22 cellular contexts compared by ENCODE assay signal in the genomic region with DNA sequence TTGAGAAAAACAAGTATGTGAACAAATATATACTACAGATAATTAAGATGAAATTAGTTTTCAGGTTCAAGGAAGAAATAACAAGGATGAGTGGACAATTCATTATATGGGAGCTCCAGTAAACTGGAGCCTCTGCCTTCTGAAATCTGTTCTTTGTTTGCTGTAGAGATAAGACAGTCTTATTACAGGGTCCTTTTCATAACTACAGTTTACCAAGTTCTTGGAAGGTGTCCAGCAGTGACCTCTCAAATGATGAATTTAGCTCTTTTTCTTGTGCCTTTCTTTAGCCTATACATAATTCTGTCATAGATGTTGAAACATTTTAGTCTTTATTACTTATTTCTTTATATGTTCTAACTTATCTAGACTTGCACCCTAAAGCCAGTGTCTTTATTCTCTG.
"Had no signal": no experiment of that assay in that cellular context is flagged by ENCODE, and none has a peak within 500 bp of the region (broad histone marks: within the 10 kb centered on the region; RNA-seq: fewer than 3 reads in every experiment).

No MANE protein-coding gene starts in this region.

- DNase-seq: activated B cell treated with CpG ODN at 0.5 μM for 24 hours; activated CD4-positive, alpha-beta memory T cell treated with anti-CD3 and anti-CD28 coated beads for 36 hours; activated CD4-positive, alpha-beta T cell treated with anti-CD3 and anti-CD28 coated beads, Interleukin-2, amount 10 ng/mL, durations not matched to agents 7 days and 5 days; activated CD8-positive, alpha-beta memory T cell treated with anti-CD3 and anti-CD28 coated beads for 24 hours; activated effector memory CD4-positive, alpha-beta T cell treated with anti-CD3 and anti-CD28 coated beads, Interleukin-2, amount 50 U/mL, for 16 hours; activated naive CD4-positive, alpha-beta T cell treated with Interleukin-2 at 50 U/mL for 16 hours; activated naive CD8-positive, alpha-beta T cell treated with anti-CD3 and anti-CD28 coated beads, Interleukin-2, amount 50 U/mL, for 24 hours; activated T-cell treated with anti-CD3 and anti-CD28 coated beads, Interleukin-2, amount 50 U/mL, for 4 hours; amygdala; brain microvascular endothelial cell; KG1; NCI-H1048; NCI-H1694; NCI-H2029; NCI-H446 treated with DMSO at 0.1 percent for 48 hours; NCI-H524 treated with DMSO at 0.1 percent for 48 hours; NCI-H774; PC-3; SHP77 treated with DMSO at 0.1 percent for 48 hours; T-helper 17 cell; T-helper 9 cell had no signal

- H3K4me3 ChIP-seq: cardiac muscle cell had no signal
